1 cellular context compared by ENCODE assay signal in genomic region chr16:4116328-4117249, GRCh38.
TF ChIP-seq lines count a peak whose summit lies in the region.

Gene ADCY9 (minus strand): TSS chr16:4116442. CDS start chr16:4115442, 1,000 bp downstream.

TF ChIP-seq in HepG2, 621 proteins besides CTCF, POLR2A, EP300 and RAD21 (continued from another document and continues in another):
- TF ChIP-seq SAFB2 (CRISPR knock-in tag; IDR thresholded peaks at IDR 0.05; ENCODE audit: borderline replicate concordance, low read depth) (no peak), ZNF652 (CRISPR knock-in tag; IDR thresholded peaks at IDR 0.05; ENCODE audit: borderline replicate concordance, low read depth) (no peak), ARID4A (CRISPR knock-in tag; IDR thresholded peaks at IDR 0.05; ENCODE audit: borderline replicate concordance) (peak; percentile 66; the same call in 1 of the 2 replicates), NCOA5 (CRISPR knock-in tag; IDR thresholded peaks at IDR 0.05) (no peak), GZF1 (CRISPR knock-in tag; IDR thresholded peaks at IDR 0.05) (no peak), TBL1XR1 (IDR thresholded peaks at IDR 0.05; ENCODE audit: borderline replicate concordance, low read length, partially characterized antibody) (no peak), ZNF30 (CRISPR knock-in tag; IDR thresholded peaks at IDR 0.05) (no peak), BRF2 (CRISPR knock-in tag; IDR thresholded peaks at IDR 0.05) (0 out of 2 replicates have a peak, but pooled peaks have one; percentile 38), ZNF24 (IDR thresholded peaks at IDR 0.05) (no peak), HNRNPH1 (optimal IDR thresholded peaks at IDR 0.05; ENCODE audit: low read depth, low read length) (no peak), ZSCAN30 (CRISPR knock-in tag; IDR thresholded peaks at IDR 0.05) (no peak), ZNF484 (CRISPR knock-in tag; IDR thresholded peaks at IDR 0.05; ENCODE audit: borderline replicate concordance, low read depth) (no peak), ZNF503 (CRISPR knock-in tag; IDR thresholded peaks at IDR 0.05) (no peak), MYC (CRISPR knock-in tag; IDR thresholded peaks at IDR 0.05; ENCODE audit: borderline replicate concordance) (peak; percentile 20; the same call in 1 of the 2 replicates), NFKBIZ (CRISPR knock-in tag; IDR thresholded peaks at IDR 0.05) (no peak), KDM1A (CRISPR knock-in tag; IDR thresholded peaks at IDR 0.05) (no peak), ZNF121 (CRISPR knock-in tag; IDR thresholded peaks at IDR 0.05) (no peak), ZNF367 (CRISPR knock-in tag; IDR thresholded peaks at IDR 0.05; ENCODE audit: borderline replicate concordance) (no peak), DNMT3B (CRISPR knock-in tag; conservative IDR thresholded peaks at IDR 0.05) (no peak), ZNF574 (CRISPR knock-in tag; IDR thresholded peaks at IDR 0.05) (peak; percentile 57), U2AF2 (IDR thresholded peaks at IDR 0.05; ENCODE audit: low read depth, low read length) (no peak), E2F1 (CRISPR knock-in tag; IDR thresholded peaks at IDR 0.05) (0 out of 2 replicates have a peak, but pooled peaks have one; percentile 48), SMYD3 (CRISPR knock-in tag; IDR thresholded peaks at IDR 0.05) (no peak), EED (CRISPR knock-in tag; IDR thresholded peaks at IDR 0.05) (peak; percentile 51; the same call in 1 of the 2 replicates), ZBTB34 (CRISPR knock-in tag; IDR thresholded peaks at IDR 0.05) (no peak), ZFY (CRISPR knock-in tag; IDR thresholded peaks at IDR 0.05) (peak; percentile 93), KIAA2018 (CRISPR knock-in tag; IDR thresholded peaks at IDR 0.05; ENCODE audit: borderline replicate concordance) (no peak), ZNF180 (CRISPR knock-in tag; IDR thresholded peaks at IDR 0.05; ENCODE audit: borderline replicate concordance, low read depth) (no peak), RXRB (CRISPR knock-in tag; IDR thresholded peaks at IDR 0.05; ENCODE audit: borderline replicate concordance) (no peak)
